In genomic region chr9:70091553-70091952, GRCh38 we compare ENCODE assay signal across 25 cellular contexts. TPM values are rescaled to one million over a fixed set of nuclear protein-coding genes. Genes with fewer than 3 reads are reported as not detected.
DNase-seq lines count a peak whose midpoint lies in the region; ATAC-seq and TF ChIP-seq lines count a peak whose summit lies in the region.
"Had no signal": no experiment of that assay in that cellular context is flagged by ENCODE, and none has a peak within 500 bp of the region (broad histone marks: within the 10 kb centered on the region; RNA-seq: fewer than 3 reads in every experiment).

No MANE protein-coding gene starts in this region.

- no peaks in the 10 kb centered on the region for H3K9me3 ChIP-seq in right atrium auricular region
- H3K9me3 ChIP-seq in uterus = no peaks in the 10 kb centered on the region
- H3K9me3 ChIP-seq in lower lobe of right lung = no peaks in the 10 kb centered on the region
- H3K9me3 ChIP-seq: BLaER1 treated with 17β-estradiol and CSF1 and Interleukin-3, amounts not matched to agents 10 nM and 100 nM; pancreas; thoracic aorta had no signal

- H3K36me3 ChIP-seq in right atrium auricular region (no peaks in the 10 kb centered on the region), uterus (no peaks in the 10 kb centered on the region), lower lobe of right lung (no peaks in the 10 kb centered on the region)
- H3K36me3 ChIP-seq: BLaER1 treated with 17β-estradiol and CSF1 and Interleukin-3, amounts not matched to agents 10 nM and 100 nM; pancreas; thoracic aorta had no signal

- peak overlapping the region; percentile 49 to 52 for H3K27ac ChIP-seq in right atrium auricular region
- H3K27ac ChIP-seq in uterus = peak overlapping the region; percentile 3 to 8
- no peak overlapping the region for H3K27ac ChIP-seq in lower lobe of right lung
- H3K27ac ChIP-seq: BLaER1 treated with 17β-estradiol and CSF1 and Interleukin-3, amounts not matched to agents 10 nM and 100 nM; epithelial cell of prostate; foreskin keratinocyte; KMS-11; pancreas; thoracic aorta had no signal

- DNase-seq in NCI-H82 (lab: John Stamatoyannopoulos, UW) (peak; percentile 8), NCI-H82 treated with DMSO at 0.1 percent for 48 hours (lab: John Stamatoyannopoulos, UW; ENCODE audit: unreplicated experiment) (no peak), NCI-H748 treated with DMSO at 0.1 percent for 48 hours (lab: John Stamatoyannopoulos, UW) (peak; percentile 98), right atrium auricular region (ENCODE audit: low spot score) (no peak), uterus (no peak), lower lobe of right lung (no peak)
- DNase-seq: activated CD4-positive, CD25-positive, alpha-beta regulatory T cell treated with anti-CD3 and anti-CD28 coated beads, Interleukin-2, amount 50 U/mL, for 72 hours; activated naive CD4-positive, alpha-beta T cell treated with anti-CD3 and anti-CD28 coated beads, Interleukin-2, amount 50 U/mL, for 16 hours; activated T-cell treated with anti-CD3 and anti-CD28 coated beads, Interleukin-2, amount 50 U/mL, for 72 hours; anterior cingulate cortex; central memory CD4-positive, alpha-beta T cell; DMS 273 treated with DMSO at 0.1 percent for 48 hours; H7; islet precursor cell; NCI-H226; pancreas had no signal

- no peak for TF ChIP-seq POLR2A in uterus (IDR thresholded peaks at IDR 0.05)

- TF ChIP-seq CTCF in right atrium auricular region (IDR thresholded peaks at IDR 0.05) = no peak
- TF ChIP-seq CTCF in uterus (IDR thresholded peaks at IDR 0.05) = no peak
- no peak for TF ChIP-seq CTCF in lower lobe of right lung (IDR thresholded peaks at IDR 0.05)

- H3K4me3 ChIP-seq in right atrium auricular region = no peak overlapping the region
- H3K4me3 ChIP-seq in uterus = no peak overlapping the region
- H3K4me3 ChIP-seq in lower lobe of right lung = no peak overlapping the region
- H3K4me3 ChIP-seq: BLaER1 treated with 17β-estradiol and CSF1 and Interleukin-3, amounts not matched to agents 10 nM and 100 nM; pancreas; thoracic aorta had no signal

- H3K27me3 ChIP-seq in right atrium auricular region (no peaks in the 10 kb centered on the region), uterus (no peaks in the 10 kb centered on the region), lower lobe of right lung (ENCODE audit: low read depth) (no peaks in the 10 kb centered on the region)
- H3K27me3 ChIP-seq: BLaER1 treated with 17β-estradiol and CSF1 and Interleukin-3, amounts not matched to agents 10 nM and 100 nM; foreskin keratinocyte; pancreas had no signal

- intact Hi-C loops in uterus (cut with DNase I; ENCODE audit: low total_unique reads) (no loop called here), lower lobe of right lung (cut with DNase I) (no loop called here)

- H3K4me1 ChIP-seq in right atrium auricular region = peaks cover 0 to 52% of the 10 kb centered on the region in 2 donors
- H3K4me1 ChIP-seq in uterus = no peaks in the 10 kb centered on the region
- H3K4me1 ChIP-seq in lower lobe of right lung = no peaks in the 10 kb centered on the region
- H3K4me1 ChIP-seq: foreskin keratinocyte had no signal

- ATAC-seq in HG03432 (IDR thresholded peaks at IDR 0.05; ENCODE audit: unreplicated experiment) (no peak), lower lobe of right lung (no peak), HG02870 (IDR thresholded peaks at IDR 0.05; ENCODE audit: unreplicated experiment) (no peak)
- ATAC-seq: activated T-cell treated with anti-CD3 and anti-CD28 coated beads, Interleukin-2, amount 50 U/mL, for 72 hours; foreskin keratinocyte; natural killer cell treated with Interleukin-12 subunit alpha and Interleukin-12 subunit beta and Interleukin-15 and Interleukin-18, amount 100 ng/mL, for 72 hours; pancreas; stimulated activated memory B cell treated with anti-CD40 and anti-IgM and Interleukin-4, amounts not matched to agents 10 μg/mL and 1 μg/mL and 100 μg/mL, for 72 hours had no signal

RNA-seq across cellular contexts. Expression of gene MAMDC2, which starts 47.9 kb away (rescaled TPM):
- total RNA-seq in right atrium auricular region = 10 to 100 TPM; 28.8 to 32.5 TPM
- total RNA-seq in uterus = 100 to 1,000 TPM in 3 of 4 donors, 10 to 100 TPM in 1; 42.7 to 204 (median 138) TPM
- 35.1 TPM for total RNA-seq in lower lobe of right lung
- total RNA-seq: activated T-cell treated with anti-CD3 and anti-CD28 coated beads, Interleukin-2, amount 50 U/mL, for 72 hours; natural killer cell treated with Interleukin-12 subunit alpha and Interleukin-12 subunit beta and Interleukin-15 and Interleukin-18, amount 100 ng/mL, for 72 hours had no signal

Comparison
In these comparisons a context has a peak if more than half of its experiments do, and no peak if none do; other contexts are left out.
1. DNase-seq: peak in NCI-H82 (single experiment) and NCI-H748 treated with DMSO at 0.1 percent for 48 hours (single experiment); none in NCI-H82 treated with DMSO at 0.1 percent for 48 hours (single experiment), right atrium auricular region (single experiment), uterus (0 of 2) and lower lobe of right lung (single experiment).